In the genomic region with DNA sequence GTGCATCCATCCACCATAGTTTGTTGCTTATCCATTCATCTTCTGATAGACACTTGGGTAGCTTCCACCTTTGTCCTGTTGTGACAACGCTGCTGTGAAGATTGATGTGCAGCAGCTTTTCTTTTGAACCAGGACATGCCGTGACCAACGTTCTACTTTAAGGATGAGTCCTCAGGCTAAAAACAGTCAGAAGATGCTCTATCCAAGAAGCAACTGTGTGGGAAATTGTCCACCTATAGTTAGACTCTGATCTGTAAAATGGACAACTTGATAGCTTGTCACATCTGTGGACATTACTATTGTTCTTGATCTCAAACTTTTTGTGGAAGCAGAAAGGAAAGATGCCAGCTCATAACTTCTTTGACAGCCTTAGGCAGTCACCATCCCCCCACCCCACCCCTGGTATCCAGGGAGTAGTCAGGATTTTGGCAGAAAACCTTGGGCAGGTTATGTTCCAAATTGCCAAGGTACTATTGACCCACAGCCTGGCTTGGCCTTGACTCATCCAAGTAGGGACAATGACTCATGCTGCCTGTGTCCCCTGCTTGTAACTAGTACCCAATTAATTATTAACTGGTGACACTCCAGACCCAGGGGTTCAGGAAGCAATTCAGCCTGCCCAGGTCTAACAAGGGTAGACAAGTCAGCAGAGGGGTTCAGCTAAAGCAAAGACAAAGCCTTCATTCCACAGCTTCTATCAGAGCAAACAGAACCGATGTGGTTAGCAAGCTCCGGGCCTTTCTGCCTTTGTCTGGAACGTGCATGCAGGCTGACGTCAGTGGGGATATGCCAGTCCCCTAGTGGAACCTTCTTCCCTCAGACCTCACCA, we compare ENCODE assay signal across 11 cellular contexts.
DNase-seq lines count a peak whose midpoint lies in the region; ATAC-seq, FAIRE-seq and TF ChIP-seq lines count a peak whose summit lies in the region.
"Had no signal": no experiment of that assay in that cellular context is flagged by ENCODE, and none has a peak within 500 bp of the region (broad histone marks: within the 10 kb centered on the region; RNA-seq: fewer than 3 reads in every experiment).

No MANE protein-coding gene starts in this region.

- POLR2A ChIA-PET in MCF 10A (lab: Yijun Ruan, JAX): interaction anchor here (0.7 to 2.5 kb wide), 10 partner anchors 9 to 305 kb away, joined by 3 to 9 read pairs (median 3); no protein-coding TSS in a partner anchor
- POLR2A ChIA-PET in K562 (lab: Yijun Ruan, JAX): interaction anchor here (0.6 to 1.1 kb wide), 2 partner anchors 9 to 86 kb away, joined by 3 read pairs; no protein-coding TSS in a partner anchor

- no peak for TF ChIP-seq RAD21 in K562 (CRISPR knock-in tag; conservative IDR thresholded peaks at IDR 0.05 in 1 of 2, IDR thresholded peaks at IDR 0.05 in 1 of 2)

- H3K4me3 Mint-ChIP-seq in MCF 10A (ENCODE audit: unreplicated experiment): no peak overlapping the region
- H3K4me3 Mint-ChIP-seq: activated naive CD4-positive, alpha-beta T cell treated with anti-CD3 and anti-CD28 coated beads, Interleukin-2, amount 10 ng/mL, durations not matched to agents 7 days and 5 days had no signal

- H3K27ac ChIP-seq in mammary epithelial cell (ENCODE audit: insufficient read depth, low read depth, low read length) (no peak overlapping the region), K562 (ENCODE audit: extremely low read depth, low read depth, low read length) (no peak overlapping the region), mesendoderm (ENCODE audit: low read depth, low read length) (no peak overlapping the region)

- DNase-seq in MCF 10A (ENCODE audit: unreplicated experiment): peak; percentile 75
- DNase-seq in mammary epithelial cell: no peak
- no peak for DNase-seq in K562 (ENCODE audit: extremely low read depth in 1 of 4, low spot score in 3 of 4)
- no peak for DNase-seq in mesendoderm
- no peak for DNase-seq in activated CD8-positive, alpha-beta memory T cell treated with anti-CD3 and anti-CD28 coated beads, Interleukin-2, amount 50 U/mL, for 48 hours
- DNase-seq in H4 (ENCODE audit: low spot score): no peak
- DNase-seq: activated naive CD4-positive, alpha-beta T cell treated with anti-CD3 and anti-CD28 coated beads, Interleukin-2, amount 10 ng/mL, durations not matched to agents 7 days and 5 days; effector CD8-positive, alpha-beta T cell; OCI-M1 had no signal

- dilution Hi-C loops in mammary epithelial cell (cut with HindIII; ENCODE audit: low sequenced_read_pairs): no loop called here

- H3K9me1 ChIP-seq in K562 (ENCODE audit: control insufficient read depth, insufficient read depth, low read length): peaks cover 4% of the 10 kb centered on the region

- H3K27ac Mint-ChIP-seq in MCF 10A (ENCODE audit: low read depth, unreplicated experiment): no peak overlapping the region

- ATAC-seq in K562 (no peak), HG03521 (IDR thresholded peaks at IDR 0.05; ENCODE audit: unreplicated experiment) (no peak), GM21529 (IDR thresholded peaks at IDR 0.05; ENCODE audit: unreplicated experiment) (no peak)

- H4K8ac ChIP-seq in mesendoderm (ENCODE audit: low read depth, low read length): no peak overlapping the region

- TF ChIP-seq POLR2A in K562 (conservative IDR thresholded peaks at IDR 0.05): no peak

- H2AK5ac ChIP-seq in mesendoderm (ENCODE audit: low read length): peak overlapping the region; percentile 49

- in situ Hi-C loops in mammary epithelial cell (cut with MboI; ENCODE audit: low sequenced_read_pairs in 2 of 2): loop anchor here (5.0 kb wide), 1 partner anchor 303 kb away; no protein-coding TSS in a partner anchor
- in situ Hi-C loops in K562 (cut with MboI): loop anchor here (5.0 to 10.0 kb wide), 2 partner anchors 303 to 385 kb away; no protein-coding TSS in a partner anchor

- H3K36me3 ChIP-seq in mammary epithelial cell (ENCODE audit: insufficient read depth, low read length) (no peaks in the 10 kb centered on the region), K562 (ENCODE audit: control insufficient read depth, insufficient read depth, low read length) (no peaks in the 10 kb centered on the region), mesendoderm (ENCODE audit: control insufficient read depth, insufficient read depth, low read length) (no peaks in the 10 kb centered on the region)

- H2BK15ac ChIP-seq in mesendoderm (replicated peaks; ENCODE audit: low read depth): no peak overlapping the region

- 68% methylated on average over 6 of the region's 7 CpGs for WGBS in mammary epithelial cell (ENCODE audit: low coverage, missing lambda C conversion rate)
- 3% methylated on average over 7 of the region's 7 CpGs for WGBS in K562 (ENCODE audit: insufficient coverage, low coverage, missing lambda C conversion rate)
- no CpG with 5 or more reads among the region's 7 CpGs for WGBS in mesendoderm (ENCODE audit: extremely low coverage, insufficient coverage, low lambda C conversion rate)

- no peak overlapping the region for H3K18ac ChIP-seq in mesendoderm (ENCODE audit: low read length)

- TF ChIP-seq CTCF in MCF 10A (IDR thresholded peaks at IDR 0.05; ENCODE audit: unreplicated experiment) (no peak), mammary epithelial cell (conservative IDR thresholded peaks at IDR 0.05 in 1 of 2, IDR thresholded peaks at IDR 0.05 in 1 of 2; ENCODE audit: extremely low read depth in 1 of 2, insufficient read depth in 1 of 2, low read depth in 1 of 2, low read length in 2 of 2) (no peak), K562 (IDR thresholded peaks at IDR 0.05 in 2 of 3, conservative IDR thresholded peaks at IDR 0.05 in 1 of 3; ENCODE audit: insufficient read depth in 2 of 3, low read depth in 1 of 3, low read length in 3 of 3) (no peak)

- H3K9me3 Mint-ChIP-seq in MCF 10A (ENCODE audit: unreplicated experiment): no peaks in the 10 kb centered on the region
- H3K9me3 Mint-ChIP-seq: activated naive CD4-positive, alpha-beta T cell treated with anti-CD3 and anti-CD28 coated beads, Interleukin-2, amount 10 ng/mL, durations not matched to agents 7 days and 5 days had no signal

- H3K27me3 ChIP-seq in mammary epithelial cell (ENCODE audit: insufficient read depth, low read length) (no peaks in the 10 kb centered on the region), K562 (ENCODE audit: control insufficient read depth in 2 of 2, insufficient read depth in 2 of 2, low read length in 2 of 2) (peaks cover 21 to 57% of the 10 kb centered on the region in 2 experiments), mesendoderm (ENCODE audit: insufficient read depth, low read length, poor library complexity) (no peaks in the 10 kb centered on the region)

- no peaks in the 10 kb centered on the region for H3K79me1 ChIP-seq in mesendoderm (ENCODE audit: low read length)

- BruUV-seq in MCF 10A (replicated peaks; lab: Mats Ljungman, UMichigan) (no TSS peak), mammary epithelial cell (replicated peaks; lab: Mats Ljungman, UMichigan) (no TSS peak), K562 (replicated peaks; lab: Mats Ljungman, UMichigan) (no TSS peak)

- no peak overlapping the region for H2BK5ac ChIP-seq in mesendoderm (ENCODE audit: low read length)

- no peak overlapping the region for H2AFZ ChIP-seq in mammary epithelial cell (ENCODE audit: low read depth, low read length)
- no peak overlapping the region for H2AFZ ChIP-seq in K562 (ENCODE audit: low read depth, low read length)

- FAIRE-seq in K562 (lab: Jason Lieb, UNC): no peak

- H3K23ac ChIP-seq in mesendoderm (ENCODE audit: low read length): no peak overlapping the region

- no peaks in the 10 kb centered on the region for H4K20me1 ChIP-seq in mammary epithelial cell (ENCODE audit: insufficient read depth, low read length)
- peaks cover 18% of the 10 kb centered on the region for H4K20me1 ChIP-seq in K562 (replicated peaks; ENCODE audit: control insufficient read depth, insufficient read depth, low read length)

- peaks cover 13% of the 10 kb centered on the region for H3K27me3 Mint-ChIP-seq in MCF 10A (ENCODE audit: insufficient read depth, unreplicated experiment)

- peak overlapping the region; percentile 52 for H3K56ac ChIP-seq in mesendoderm (ENCODE audit: low read length)

- no peaks in the 10 kb centered on the region for H3K36me3 Mint-ChIP-seq in MCF 10A (ENCODE audit: insufficient read depth, unreplicated experiment)

- no peak overlapping the region for H3K4me2 ChIP-seq in mammary epithelial cell (ENCODE audit: insufficient read depth, low read depth, low read length)
- no peak overlapping the region for H3K4me2 ChIP-seq in K562 (ENCODE audit: insufficient read depth, low read length)
- H3K4me2 ChIP-seq in mesendoderm (ENCODE audit: low read length): no peak overlapping the region

- no peak overlapping the region for H4K5ac ChIP-seq in mesendoderm (ENCODE audit: low read length)

- CTCF ChIA-PET in MCF 10A (lab: Yijun Ruan, JAX) (interaction anchor here (0.6 to 8.5 kb wide), 26 partner anchors 10 to 314 kb away, joined by 3 to 147 read pairs (median 4); no protein-coding TSS in a partner anchor), mammary epithelial cell (lab: Charles Lee; ENCODE audit: low non-redundant PET) (no interaction called here), K562 (lab: Yijun Ruan, JAX; ENCODE audit: low intra/inter-chr PET ratio) (interaction anchor here (2.4 to 3.8 kb wide), 3 partner anchors 157 to 305 kb away, joined by 11 to 58 read pairs (median 22); no protein-coding TSS in a partner anchor)

- H3K4me1 Mint-ChIP-seq in MCF 10A (ENCODE audit: insufficient read depth, unreplicated experiment): peaks cover 31% of the 10 kb centered on the region

- H3K4me1 ChIP-seq in mammary epithelial cell (ENCODE audit: insufficient read depth, low read length) (peaks cover 10% of the 10 kb centered on the region), K562 (replicated peaks in 1 of 2; ENCODE audit: control insufficient read depth in 2 of 2, insufficient read depth in 2 of 2, low read length in 2 of 2) (no peaks in the 10 kb centered on the region), mesendoderm (ENCODE audit: control insufficient read depth, low read depth, low read length) (peaks cover 5% of the 10 kb centered on the region)

- no peak overlapping the region for H2BK120ac ChIP-seq in mesendoderm (ENCODE audit: low read depth, low read length)

- intact Hi-C loops in MCF 10A (cut with micrococcal nuclease) (loop anchor here (2.0 to 10.0 kb wide), 3 partner anchors 173 to 585 kb away; no protein-coding TSS in a partner anchor), mammary epithelial cell (cut with micrococcal nuclease) (loop anchor here (5.0 to 10.0 kb wide), 4 partner anchors 138 to 585 kb away; a partner anchor contains a TSS), K562 (cut with micrococcal nuclease) (loop anchor here (2.0 to 5.0 kb wide), 3 partner anchors 183 to 373 kb away; no protein-coding TSS in a partner anchor)

- no peak overlapping the region for H3K4ac ChIP-seq in mesendoderm (ENCODE audit: low read depth, low read length)

- H3K4me3 ChIP-seq in mammary epithelial cell (replicated peaks in 1 of 3; ENCODE audit: insufficient read depth in 1 of 3, low read depth in 2 of 3, low read length in 3 of 3): no peak overlapping the region
- no peak overlapping the region for H3K4me3 ChIP-seq in K562
- H3K4me3 ChIP-seq in mesendoderm (ENCODE audit: low read length): no peak overlapping the region

- H3K9ac ChIP-seq in mammary epithelial cell (ENCODE audit: insufficient read depth, low read length) (no peak overlapping the region), K562 (ENCODE audit: insufficient read depth in 1 of 2, low read depth in 2 of 2, low read length in 2 of 2) (no peak overlapping the region), mesendoderm (ENCODE audit: low read length) (no peak overlapping the region)

- H3K9me3 ChIP-seq in mammary epithelial cell (replicated peaks; ENCODE audit: insufficient read depth, low read length) (no peaks in the 10 kb centered on the region), K562 (replicated peaks; ENCODE audit: control insufficient read depth, insufficient read depth, low read depth, low read length) (no peaks in the 10 kb centered on the region)

- no peak for TF ChIP-seq EP300 in K562 (IDR thresholded peaks at IDR 0.05; ENCODE audit: low read length)

- H3K79me2 ChIP-seq in mammary epithelial cell (ENCODE audit: insufficient read depth, low read length): no peaks in the 10 kb centered on the region
- no peaks in the 10 kb centered on the region for H3K79me2 ChIP-seq in K562 (ENCODE audit: control insufficient read depth, insufficient read depth, low read length)
- no peaks in the 10 kb centered on the region for H3K79me2 ChIP-seq in mesendoderm (ENCODE audit: control insufficient read depth, insufficient read depth, low read length)
